In the genomic region with DNA sequence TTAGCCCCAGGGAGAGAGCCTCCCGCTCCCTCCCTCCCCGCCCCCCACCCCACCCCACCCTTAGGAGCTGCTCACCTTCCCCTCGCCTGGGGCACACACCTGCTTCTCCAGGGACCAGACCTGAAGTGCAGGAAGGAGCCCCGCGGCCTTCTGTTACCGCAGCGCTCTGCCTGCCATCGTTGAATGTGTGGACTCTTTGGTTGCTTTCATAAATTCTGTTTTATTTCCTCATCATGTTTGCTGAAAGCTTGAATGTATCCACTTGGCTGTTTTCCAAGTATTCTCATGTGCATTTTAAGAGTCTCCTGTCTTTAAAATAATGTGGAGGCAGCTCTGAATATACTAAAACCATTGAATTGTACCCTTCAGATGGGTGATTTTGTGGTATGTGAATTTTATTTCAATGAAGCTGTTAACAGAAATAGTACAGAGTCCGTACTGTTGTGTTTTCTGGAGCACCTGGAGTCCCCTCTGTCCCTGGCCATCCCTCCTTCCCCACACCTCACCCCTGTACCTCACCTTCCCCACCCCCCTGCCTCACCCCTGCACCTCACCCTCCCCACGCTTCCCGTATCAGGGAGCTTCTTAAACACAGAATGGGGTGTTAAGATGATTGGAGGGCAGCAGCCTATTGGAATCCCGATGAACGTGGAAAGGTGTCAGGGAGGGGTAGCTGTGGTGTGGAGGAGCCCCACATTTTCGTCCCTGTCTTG, we compare ENCODE assay signal across 15 cellular contexts. TPM values are rescaled to one million over a fixed set of nuclear protein-coding genes. Genes with fewer than 3 reads are reported as not detected.
DNase-seq lines count a peak whose midpoint lies in the region; ATAC-seq and TF ChIP-seq lines count a peak whose summit lies in the region.
"Had no signal": no experiment of that assay in that cellular context is flagged by ENCODE, and none has a peak within 500 bp of the region (broad histone marks: within the 10 kb centered on the region; RNA-seq: fewer than 3 reads in every experiment).

No MANE protein-coding gene starts in this region.

- no peaks in the 10 kb centered on the region for H3K4me1 ChIP-seq in CD8-positive, alpha-beta memory T cell (ENCODE audit: insufficient read depth, low read length)
- H3K4me1 ChIP-seq in heart left ventricle = peaks cover 0 to 9% (median 0%) of the 10 kb centered on the region in 12 donors
- H3K4me1 ChIP-seq: Caco-2 had no signal

- TF ChIP-seq CTCF in progenitor cell of endocrine pancreas (IDR thresholded peaks at IDR 0.05; ENCODE audit: unreplicated experiment) = no peak
- no peak for TF ChIP-seq CTCF in heart left ventricle (IDR thresholded peaks at IDR 0.05)

- ATAC-seq in heart left ventricle = no peak

- H3K27me3 Mint-ChIP-seq in dendritic cell treated with granulocyte-macrophage colony-stimulating factor and Interleukin-4, amounts not matched to agents 40 ng/mL and 50 ng/mL, for 4 days = no peaks in the 10 kb centered on the region
- H3K27me3 Mint-ChIP-seq in progenitor cell of endocrine pancreas = no peaks in the 10 kb centered on the region
- no peaks in the 10 kb centered on the region for H3K27me3 Mint-ChIP-seq in CD8-positive, alpha-beta memory T cell
- H3K27me3 Mint-ChIP-seq: activated CD4-positive, alpha-beta memory T cell treated with anti-CD3 and anti-CD28 coated beads, Interleukin-2, amount 10 ng/mL, durations not matched to agents 7 days and 5 days had no signal

- intact Hi-C loops in dendritic cell treated with granulocyte-macrophage colony-stimulating factor and Interleukin-4, amounts not matched to agents 40 ng/mL and 50 ng/mL, for 4 days (cut with micrococcal nuclease) = no loop called here
- intact Hi-C loops in heart left ventricle (cut with DNase I) = no loop called here

- peak overlapping the region; percentile 47 for H3K27ac Mint-ChIP-seq in dendritic cell treated with granulocyte-macrophage colony-stimulating factor and Interleukin-4, amounts not matched to agents 40 ng/mL and 50 ng/mL, for 4 days
- H3K27ac Mint-ChIP-seq in progenitor cell of endocrine pancreas = peak overlapping the region; percentile 71
- H3K27ac Mint-ChIP-seq in CD8-positive, alpha-beta memory T cell = peak overlapping the region in 1 of 8 donors; percentile 74
- H3K27ac Mint-ChIP-seq: activated CD4-positive, alpha-beta memory T cell treated with anti-CD3 and anti-CD28 coated beads, Interleukin-2, amount 10 ng/mL, durations not matched to agents 7 days and 5 days had no signal

- 80 to 89% (median 87%) methylated on average over 14 of the region's 14 CpGs for WGBS in heart left ventricle, 4 donors

- POLR2A ChIA-PET in CD8-positive, alpha-beta memory T cell (lab: Charles Lee) = no interaction called here

- H3K4me3 Mint-ChIP-seq in dendritic cell treated with granulocyte-macrophage colony-stimulating factor and Interleukin-4, amounts not matched to agents 40 ng/mL and 50 ng/mL, for 4 days = no peak overlapping the region
- no peak overlapping the region for H3K4me3 Mint-ChIP-seq in progenitor cell of endocrine pancreas (ENCODE audit: low read depth)
- H3K4me3 Mint-ChIP-seq in CD8-positive, alpha-beta memory T cell = no peak overlapping the region
- H3K4me3 Mint-ChIP-seq: activated CD4-positive, alpha-beta memory T cell treated with anti-CD3 and anti-CD28 coated beads, Interleukin-2, amount 10 ng/mL, durations not matched to agents 7 days and 5 days had no signal

- DNase-seq in NCI-H1105 treated with DMSO at 0.1 percent for 48 hours (lab: John Stamatoyannopoulos, UW) (peak; percentile 64), NCI-H2196 (lab: John Stamatoyannopoulos, UW; ENCODE audit: unreplicated experiment) (peak; percentile 91), progenitor cell of endocrine pancreas (ENCODE audit: low spot score, unreplicated experiment) (no peak), heart left ventricle (no peak), AG08396 (ENCODE audit: low spot score) (no peak)
- DNase-seq in CD8-positive, alpha-beta memory T cell = no peak
- no peak for DNase-seq in activated CD4-positive, alpha-beta T cell treated with anti-CD3 and anti-CD28 coated beads, Interleukin-2, amount 50 U/mL, for 48 hours
- DNase-seq: activated CD4-positive, alpha-beta memory T cell treated with anti-CD3 and anti-CD28 coated beads, Interleukin-2, amount 10 ng/mL, durations not matched to agents 7 days and 5 days; Caco-2; hippocampal formation; NCI-H226; nucleus accumbens had no signal

- H3K9me3 ChIP-seq in CD8-positive, alpha-beta memory T cell (ENCODE audit: low read length) = no peaks in the 10 kb centered on the region
- H3K9me3 ChIP-seq in heart left ventricle = no peaks in the 10 kb centered on the region
- H3K9me3 ChIP-seq: body of pancreas, Caco-2, thoracic aorta had no signal

- H3K9me3 Mint-ChIP-seq in dendritic cell treated with granulocyte-macrophage colony-stimulating factor and Interleukin-4, amounts not matched to agents 40 ng/mL and 50 ng/mL, for 4 days = no peaks in the 10 kb centered on the region
- no peaks in the 10 kb centered on the region for H3K9me3 Mint-ChIP-seq in progenitor cell of endocrine pancreas (ENCODE audit: low read depth)
- no peaks in the 10 kb centered on the region for H3K9me3 Mint-ChIP-seq in CD8-positive, alpha-beta memory T cell
- H3K9me3 Mint-ChIP-seq: activated CD4-positive, alpha-beta memory T cell treated with anti-CD3 and anti-CD28 coated beads, Interleukin-2, amount 10 ng/mL, durations not matched to agents 7 days and 5 days had no signal

- H3K27ac ChIP-seq in CD8-positive, alpha-beta memory T cell (ENCODE audit: low read depth, low read length) = no peak overlapping the region
- H3K27ac ChIP-seq in heart left ventricle = no peak overlapping the region
- H3K27ac ChIP-seq: thoracic aorta had no signal

- peaks cover 14% of the 10 kb centered on the region for H3K4me1 Mint-ChIP-seq in dendritic cell treated with granulocyte-macrophage colony-stimulating factor and Interleukin-4, amounts not matched to agents 40 ng/mL and 50 ng/mL, for 4 days (ENCODE audit: low read depth)
- H3K4me1 Mint-ChIP-seq in progenitor cell of endocrine pancreas (ENCODE audit: low read depth) = peaks cover 6% of the 10 kb centered on the region
- H3K4me1 Mint-ChIP-seq in CD8-positive, alpha-beta memory T cell = peaks cover 5 to 16% (median 6%) of the 10 kb centered on the region in 3 donors

- no peaks in the 10 kb centered on the region for H3K36me3 ChIP-seq in CD8-positive, alpha-beta memory T cell (ENCODE audit: insufficient read depth, low read length)
- no peaks in the 10 kb centered on the region for H3K36me3 ChIP-seq in heart left ventricle
- H3K36me3 ChIP-seq: thoracic aorta had no signal

- TF ChIP-seq POLR2A in heart left ventricle (IDR thresholded peaks at IDR 0.05) = no peak

- CTCF ChIA-PET in CD8-positive, alpha-beta memory T cell (lab: Charles Lee) = no interaction called here

- no peaks in the 10 kb centered on the region for H3K36me3 Mint-ChIP-seq in dendritic cell treated with granulocyte-macrophage colony-stimulating factor and Interleukin-4, amounts not matched to agents 40 ng/mL and 50 ng/mL, for 4 days (ENCODE audit: low read depth)
- peaks cover 2% of the 10 kb centered on the region for H3K36me3 Mint-ChIP-seq in progenitor cell of endocrine pancreas (ENCODE audit: insufficient read depth)
- H3K36me3 Mint-ChIP-seq in CD8-positive, alpha-beta memory T cell = no peaks in the 10 kb centered on the region

- no peak overlapping the region for H3K4me3 ChIP-seq in CD8-positive, alpha-beta memory T cell (ENCODE audit: low read length)
- no peak overlapping the region for H3K4me3 ChIP-seq in heart left ventricle
- H3K4me3 ChIP-seq: body of pancreas, thoracic aorta had no signal

- no peaks in the 10 kb centered on the region for H3K27me3 ChIP-seq in CD8-positive, alpha-beta memory T cell (ENCODE audit: insufficient read depth, low read length, poor library complexity, severe bottlenecking)
- no peaks in the 10 kb centered on the region for H3K27me3 ChIP-seq in heart left ventricle
- H3K27me3 ChIP-seq: body of pancreas had no signal

RNA-seq across cellular contexts. Expression of gene RAB11FIP3, which starts 25.5 kb away (rescaled TPM):
- total RNA-seq in progenitor cell of endocrine pancreas = 92.7 and 97.9 TPM in 2 replicates
- 10 to 100 TPM; 30.0 to 32.8 TPM for total RNA-seq in CD8-positive, alpha-beta memory T cell
- 4.4 TPM for polyA plus RNA-seq in CD8-positive, alpha-beta memory T cell
- total RNA-seq in heart left ventricle = 10 to 100 TPM; 19.9 to 39.9 (median 31.9) TPM
- polyA plus RNA-seq in heart left ventricle = 10 to 100 TPM; 19.3 to 35.2 TPM

RNA-seq across cellular contexts. Expression of gene DECR2, which starts 49.3 kb away (rescaled TPM):
- 39.4 and 41.3 TPM in 2 replicates for total RNA-seq in progenitor cell of endocrine pancreas
- 1 to 10 TPM; 6.8 to 7.9 TPM for total RNA-seq in CD8-positive, alpha-beta memory T cell
- polyA plus RNA-seq in CD8-positive, alpha-beta memory T cell = 3.9 TPM
- 10 to 100 TPM in 6 of 9 donors, 1 to 10 TPM in 3; 6.9 to 20.6 (median 12.2) TPM for total RNA-seq in heart left ventricle
- 10 to 100 TPM in 1 of 2 donors, 1 to 10 TPM in 1; 7.1 to 17.1 TPM for polyA plus RNA-seq in heart left ventricle

RNA-seq across cellular contexts. Expression of gene NME4, which starts 54.0 kb away (rescaled TPM):
- total RNA-seq in progenitor cell of endocrine pancreas = 151 and 154 TPM in 2 replicates
- total RNA-seq in CD8-positive, alpha-beta memory T cell = 10 to 100 TPM; 14.1 to 15.4 TPM
- polyA plus RNA-seq in CD8-positive, alpha-beta memory T cell = 49.9 TPM
- 10 to 100 TPM; 53.9 to 95.3 (median 73.8) TPM for total RNA-seq in heart left ventricle
- 100 to 1,000 TPM in 1 of 2 donors, 10 to 100 TPM in 1; 37.5 to 103 TPM for polyA plus RNA-seq in heart left ventricle

Comparison
In these comparisons a context has a peak if more than half of its experiments do, and no peak if none do; other contexts are left out.
1. DNase-seq: peak in NCI-H1105 treated with DMSO at 0.1 percent for 48 hours (single experiment) and NCI-H2196 (single experiment); none in progenitor cell of endocrine pancreas (single experiment), CD8-positive, alpha-beta memory T cell (0 of 5), heart left ventricle (0 of 5), activated CD4-positive, alpha-beta T cell treated with anti-CD3 and anti-CD28 coated beads, Interleukin-2, amount 50 U/mL, for 48 hours (0 of 2) and AG08396 (single experiment).